2 cellular contexts compared by ENCODE assay signal in the genomic region with DNA sequence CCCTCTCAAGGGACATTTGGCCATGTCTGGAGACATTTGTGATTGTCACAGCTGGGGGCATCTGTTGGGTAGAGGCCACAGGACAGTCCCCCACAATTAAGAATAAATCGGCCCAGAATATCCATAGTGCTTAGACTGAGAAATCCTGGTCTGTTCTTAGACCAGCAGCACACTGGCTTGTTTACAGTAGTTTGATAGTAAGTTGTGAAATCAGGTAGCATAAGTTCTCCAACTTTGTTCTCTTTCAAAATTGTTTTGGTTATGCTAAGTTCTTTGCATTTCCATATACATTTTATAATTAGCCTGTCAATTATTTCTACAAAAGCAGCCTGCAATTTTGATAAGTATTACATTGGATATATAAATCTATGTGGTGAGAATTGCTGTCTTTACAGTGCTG.
TF ChIP-seq lines count a peak whose summit lies in the region.

No MANE protein-coding gene starts in this region.

TF ChIP-seq in HEK293, 187 proteins besides CTCF, POLR2A, EP300 and RAD21 (continued from another document):
- TF ChIP-seq ZNF792 (tag by site-specific recombination; IDR thresholded peaks at IDR 0.05) (no peak), ZNF24 (tag by site-specific recombination; IDR thresholded peaks at IDR 0.05) (no peak), SETDB1 (IDR thresholded peaks at IDR 0.05; ENCODE audit: insufficient read length, low read length) (peak; percentile 66), ZNF157 (tag by site-specific recombination; IDR thresholded peaks at IDR 0.05) (no peak), ZNF175 (tag by site-specific recombination; IDR thresholded peaks at IDR 0.05) (no peak), KLF10 (tag by site-specific recombination; IDR thresholded peaks at IDR 0.05) (no peak), SP3 (tag by site-specific recombination; IDR thresholded peaks at IDR 0.05) (no peak), MEIS1 (CRISPR knock-in tag; IDR thresholded peaks at IDR 0.05; ENCODE audit: borderline replicate concordance) (no peak)
- TF ChIP-seq, protein P1, sequence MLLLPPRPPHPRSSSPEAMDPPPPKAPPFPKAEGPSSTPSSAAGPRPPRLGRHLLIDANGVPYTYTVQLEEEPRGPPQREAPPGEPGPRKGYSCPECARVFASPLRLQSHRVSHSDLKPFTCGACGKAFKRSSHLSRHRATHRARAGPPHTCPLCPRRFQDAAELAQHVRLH (tag by site-specific recombination; IDR thresholded peaks at IDR 0.05): no peak
- TF ChIP-seq, protein P2, sequence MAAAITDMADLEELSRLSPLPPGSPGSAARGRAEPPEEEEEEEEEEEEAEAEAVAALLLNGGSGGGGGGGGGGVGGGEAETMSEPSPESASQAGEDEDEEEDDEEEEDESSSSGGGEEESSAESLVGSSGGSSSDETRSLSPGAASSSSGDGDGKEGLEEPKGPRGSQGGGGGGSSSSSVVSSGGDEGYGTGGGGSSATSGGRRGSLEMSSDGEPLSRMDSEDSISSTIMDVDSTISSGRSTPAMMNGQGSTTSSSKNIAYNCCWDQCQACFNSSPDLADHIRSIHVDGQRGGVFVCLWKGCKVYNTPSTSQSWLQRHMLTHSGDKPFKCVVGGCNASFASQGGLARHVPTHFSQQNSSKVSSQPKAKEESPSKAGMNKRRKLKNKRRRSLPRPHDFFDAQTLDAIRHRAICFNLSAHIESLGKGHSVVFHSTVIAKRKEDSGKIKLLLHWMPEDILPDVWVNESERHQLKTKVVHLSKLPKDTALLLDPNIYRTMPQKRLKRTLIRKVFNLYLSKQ (tag by site-specific recombination; IDR thresholded peaks at IDR 0.05; ENCODE audit: borderline replicate concordance): no peak

TF ChIP-seq in GM12878, 131 proteins besides CTCF, POLR2A, EP300 and RAD21 (continued from another document):
- TF ChIP-seq SIX5 (IDR thresholded peaks at IDR 0.05; ENCODE audit: low read depth, low read length, severe bottlenecking) (no peak), EZH2 (IDR thresholded peaks at IDR 0.05; ENCODE audit: borderline replicate concordance, control insufficient read depth, low read depth, low read length) (no peak), FOXM1 (IDR thresholded peaks at IDR 0.05; ENCODE audit: low read depth, low read length) (no peak), EED (IDR thresholded peaks at IDR 0.05; ENCODE audit: low read depth) (no peak), ZNF384 (IDR thresholded peaks at IDR 0.05; ENCODE audit: borderline replicate concordance, low read depth, low read length) (no peak), ASH2L (IDR thresholded peaks at IDR 0.05; ENCODE audit: borderline replicate concordance, low read depth) (no peak), PML (IDR thresholded peaks at IDR 0.05; ENCODE audit: low read length) (no peak), NR2C1 (IDR thresholded peaks at IDR 0.05) (no peak), HDAC2 (IDR thresholded peaks at IDR 0.05) (no peak)
- TF ChIP-seq, protein P3, sequence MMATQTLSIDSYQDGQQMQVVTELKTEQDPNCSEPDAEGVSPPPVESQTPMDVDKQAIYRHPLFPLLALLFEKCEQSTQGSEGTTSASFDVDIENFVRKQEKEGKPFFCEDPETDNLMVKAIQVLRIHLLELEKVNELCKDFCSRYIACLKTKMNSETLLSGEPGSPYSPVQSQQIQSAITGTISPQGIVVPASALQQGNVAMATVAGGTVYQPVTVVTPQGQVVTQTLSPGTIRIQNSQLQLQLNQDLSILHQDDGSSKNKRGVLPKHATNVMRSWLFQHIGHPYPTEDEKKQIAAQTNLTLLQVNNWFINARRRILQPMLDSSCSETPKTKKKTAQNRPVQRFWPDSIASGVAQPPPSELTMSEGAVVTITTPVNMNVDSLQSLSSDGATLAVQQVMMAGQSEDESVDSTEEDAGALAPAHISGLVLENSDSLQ (IDR thresholded peaks at IDR 0.05): no peak
- TF ChIP-seq, protein P4, sequence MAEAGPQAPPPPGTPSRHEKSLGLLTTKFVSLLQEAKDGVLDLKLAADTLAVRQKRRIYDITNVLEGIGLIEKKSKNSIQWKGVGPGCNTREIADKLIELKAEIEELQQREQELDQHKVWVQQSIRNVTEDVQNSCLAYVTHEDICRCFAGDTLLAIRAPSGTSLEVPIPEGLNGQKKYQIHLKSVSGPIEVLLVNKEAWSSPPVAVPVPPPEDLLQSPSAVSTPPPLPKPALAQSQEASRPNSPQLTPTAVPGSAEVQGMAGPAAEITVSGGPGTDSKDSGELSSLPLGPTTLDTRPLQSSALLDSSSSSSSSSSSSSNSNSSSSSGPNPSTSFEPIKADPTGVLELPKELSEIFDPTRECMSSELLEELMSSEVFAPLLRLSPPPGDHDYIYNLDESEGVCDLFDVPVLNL (IDR thresholded peaks at IDR 0.05; ENCODE audit: low read depth, low read length): no peak
